Comparison of ENCODE assay signal across 1 cellular context in the genomic region with DNA sequence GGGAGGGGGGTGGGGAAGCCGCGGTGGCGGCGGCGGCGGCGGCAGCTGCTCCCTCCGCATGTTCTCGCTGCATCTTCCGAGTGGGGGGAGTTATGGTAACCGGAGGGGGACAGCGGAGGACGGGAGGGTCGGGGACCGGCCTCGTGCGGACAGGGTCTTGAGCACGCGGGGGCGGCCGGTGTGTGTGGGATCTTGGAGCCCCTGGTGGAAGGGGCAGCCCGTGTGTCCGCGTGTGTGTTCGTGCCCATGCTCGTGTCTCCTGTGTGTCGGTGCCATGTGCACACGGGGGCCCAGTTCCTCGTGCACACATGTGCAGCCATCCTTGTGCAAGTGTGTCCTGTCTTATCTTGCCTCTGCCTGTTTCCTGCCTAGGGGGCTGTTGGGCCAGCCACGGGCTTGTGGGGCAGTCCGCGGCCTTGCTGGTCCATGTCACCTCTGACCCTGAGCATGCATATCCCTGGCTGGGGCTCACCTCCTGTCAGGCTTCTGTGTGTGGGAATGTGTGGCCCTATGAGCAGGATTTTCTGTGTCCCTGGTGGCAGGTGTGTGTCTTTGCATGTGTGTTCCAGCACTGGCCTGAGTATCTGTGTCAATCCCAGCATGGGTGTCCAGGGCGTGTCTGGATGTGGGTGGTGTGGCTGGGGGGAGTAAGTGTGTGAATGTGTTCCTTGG.
TF ChIP-seq lines count a peak whose summit lies in the region.

No MANE protein-coding gene starts in this region.

TF ChIP-seq in K562, 482 proteins besides CTCF, POLR2A, EP300 and RAD21 (continued from another document and continues in another):
- TF ChIP-seq, protein P1, sequence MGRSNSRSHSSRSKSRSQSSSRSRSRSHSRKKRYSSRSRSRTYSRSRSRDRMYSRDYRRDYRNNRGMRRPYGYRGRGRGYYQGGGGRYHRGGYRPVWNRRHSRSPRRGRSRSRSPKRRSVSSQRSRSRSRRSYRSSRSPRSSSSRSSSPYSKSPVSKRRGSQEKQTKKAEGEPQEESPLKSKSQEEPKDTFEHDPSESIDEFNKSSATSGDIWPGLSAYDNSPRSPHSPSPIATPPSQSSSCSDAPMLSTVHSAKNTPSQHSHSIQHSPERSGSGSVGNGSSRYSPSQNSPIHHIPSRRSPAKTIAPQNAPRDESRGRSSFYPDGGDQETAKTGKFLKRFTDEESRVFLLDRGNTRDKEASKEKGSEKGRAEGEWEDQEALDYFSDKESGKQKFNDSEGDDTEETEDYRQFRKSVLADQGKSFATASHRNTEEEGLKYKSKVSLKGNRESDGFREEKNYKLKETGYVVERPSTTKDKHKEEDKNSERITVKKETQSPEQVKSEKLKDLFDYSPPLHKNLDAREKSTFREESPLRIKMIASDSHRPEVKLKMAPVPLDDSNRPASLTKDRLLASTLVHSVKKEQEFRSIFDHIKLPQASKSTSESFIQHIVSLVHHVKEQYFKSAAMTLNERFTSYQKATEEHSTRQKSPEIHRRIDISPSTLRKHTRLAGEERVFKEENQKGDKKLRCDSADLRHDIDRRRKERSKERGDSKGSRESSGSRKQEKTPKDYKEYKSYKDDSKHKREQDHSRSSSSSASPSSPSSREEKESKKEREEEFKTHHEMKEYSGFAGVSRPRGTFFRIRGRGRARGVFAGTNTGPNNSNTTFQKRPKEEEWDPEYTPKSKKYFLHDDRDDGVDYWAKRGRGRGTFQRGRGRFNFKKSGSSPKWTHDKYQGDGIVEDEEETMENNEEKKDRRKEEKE (IDR thresholded peaks at IDR 0.05; ENCODE audit: borderline replicate concordance in 1 of 2, control insufficient read depth in 1 of 2, low read depth in 2 of 2, low read length in 1 of 2) = no peak
- TF ChIP-seq ESRRA (IDR thresholded peaks at IDR 0.05; ENCODE audit: borderline replicate concordance, low read depth) (no peak), RFX7 (CRISPR knock-in tag; IDR thresholded peaks at IDR 0.05) (no peak), KDM5B (IDR thresholded peaks at IDR 0.05; ENCODE audit: insufficient replicate concordance, low read depth, low read length) (no peak), IRF9 (tag; IDR thresholded peaks at IDR 0.05) (0 out of 2 replicates have a peak, but pooled peaks have one; percentile 18), TAF1 (IDR thresholded peaks at IDR 0.05; ENCODE audit: control insufficient read depth, extremely low read depth, insufficient read depth, low read length, severe bottlenecking) (no peak), RBM14 (IDR thresholded peaks at IDR 0.05; ENCODE audit: borderline replicate concordance, insufficient read depth, low read depth, low read length) (no peak), SMAD3 (CRISPR knock-in tag; conservative IDR thresholded peaks at IDR 0.05) (no peak), RBFOX2 (IDR thresholded peaks at IDR 0.05; ENCODE audit: low read depth, low read length) (peak; percentile 75), ZBTB34 (CRISPR knock-in tag; IDR thresholded peaks at IDR 0.05) (no peak), ZNF253 (CRISPR knock-in tag; conservative IDR thresholded peaks at IDR 0.05) (no peak), FOXO4 (CRISPR knock-in tag; IDR thresholded peaks at IDR 0.05) (no peak), CREB1 (IDR thresholded peaks at IDR 0.05) (no peak), CREB1 (CRISPR knock-in tag; IDR thresholded peaks at IDR 0.05) (peak; percentile 82), SMARCA5 (IDR thresholded peaks at IDR 0.05) (no peak), MBD1 (CRISPR knock-in tag; IDR thresholded peaks at IDR 0.05) (no peak), SRSF1 (IDR thresholded peaks at IDR 0.05; ENCODE audit: low read depth, low read length) (peak; percentile 64; the same call in 1 of the 2 replicates), HIVEP1 (CRISPR knock-in tag; IDR thresholded peaks at IDR 0.05) (no peak), ZNF445 (CRISPR knock-in tag; IDR thresholded peaks at IDR 0.05; ENCODE audit: low read depth) (no peak), PML (IDR thresholded peaks at IDR 0.05; ENCODE audit: low read length) (no peak), TCFL5 (CRISPR knock-in tag; conservative IDR thresholded peaks at IDR 0.05) (no peak), GATAD2B (IDR thresholded peaks at IDR 0.05; ENCODE audit: borderline replicate concordance) (no peak), PHB (CRISPR knock-in tag; IDR thresholded peaks at IDR 0.05) (no peak), MBD2 (IDR thresholded peaks at IDR 0.05; ENCODE audit: borderline replicate concordance, low read depth) (no peak), GMEB1 (CRISPR knock-in tag; IDR thresholded peaks at IDR 0.05) (no peak), MEF2D (tag; conservative IDR thresholded peaks at IDR 0.05; ENCODE audit: low read depth) (no peak), CUX1 (CRISPR knock-in tag; IDR thresholded peaks at IDR 0.05) (no peak), RUNX1 (IDR thresholded peaks at IDR 0.05; ENCODE audit: low read depth) (no peak), MED1 (CRISPR knock-in tag; IDR thresholded peaks at IDR 0.05; ENCODE audit: borderline replicate concordance) (no peak), MXD1 (CRISPR knock-in tag; IDR thresholded peaks at IDR 0.05; ENCODE audit: borderline replicate concordance, poor library complexity, severe bottlenecking) (no peak)
- TF ChIP-seq, protein P2, sequence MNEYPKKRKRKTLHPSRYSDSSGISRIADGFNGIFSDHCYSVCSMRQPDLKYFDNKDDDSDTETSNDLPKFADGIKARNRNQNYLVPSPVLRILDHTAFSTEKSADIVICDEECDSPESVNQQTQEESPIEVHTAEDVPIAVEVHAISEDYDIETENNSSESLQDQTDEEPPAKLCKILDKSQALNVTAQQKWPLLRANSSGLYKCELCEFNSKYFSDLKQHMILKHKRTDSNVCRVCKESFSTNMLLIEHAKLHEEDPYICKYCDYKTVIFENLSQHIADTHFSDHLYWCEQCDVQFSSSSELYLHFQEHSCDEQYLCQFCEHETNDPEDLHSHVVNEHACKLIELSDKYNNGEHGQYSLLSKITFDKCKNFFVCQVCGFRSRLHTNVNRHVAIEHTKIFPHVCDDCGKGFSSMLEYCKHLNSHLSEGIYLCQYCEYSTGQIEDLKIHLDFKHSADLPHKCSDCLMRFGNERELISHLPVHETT (CRISPR knock-in tag; conservative IDR thresholded peaks at IDR 0.05 in 1 of 2, IDR thresholded peaks at IDR 0.05 in 1 of 2) = peak in 1 of 2 experiments; percentile 3; a peak in 1 of 4 replicates
- TF ChIP-seq, protein P3, sequence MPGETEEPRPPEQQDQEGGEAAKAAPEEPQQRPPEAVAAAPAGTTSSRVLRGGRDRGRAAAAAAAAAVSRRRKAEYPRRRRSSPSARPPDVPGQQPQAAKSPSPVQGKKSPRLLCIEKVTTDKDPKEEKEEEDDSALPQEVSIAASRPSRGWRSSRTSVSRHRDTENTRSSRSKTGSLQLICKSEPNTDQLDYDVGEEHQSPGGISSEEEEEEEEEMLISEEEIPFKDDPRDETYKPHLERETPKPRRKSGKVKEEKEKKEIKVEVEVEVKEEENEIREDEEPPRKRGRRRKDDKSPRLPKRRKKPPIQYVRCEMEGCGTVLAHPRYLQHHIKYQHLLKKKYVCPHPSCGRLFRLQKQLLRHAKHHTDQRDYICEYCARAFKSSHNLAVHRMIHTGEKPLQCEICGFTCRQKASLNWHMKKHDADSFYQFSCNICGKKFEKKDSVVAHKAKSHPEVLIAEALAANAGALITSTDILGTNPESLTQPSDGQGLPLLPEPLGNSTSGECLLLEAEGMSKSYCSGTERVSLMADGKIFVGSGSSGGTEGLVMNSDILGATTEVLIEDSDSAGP (CRISPR knock-in tag; IDR thresholded peaks at IDR 0.05) = peak; percentile 79
